In genomic region chr20:8229090-8229489, GRCh38 we compare ENCODE assay signal across 8 cellular contexts.
"Had no signal": no experiment of that assay in that cellular context is flagged by ENCODE, and none has a peak within 500 bp of the region (broad histone marks: within the 10 kb centered on the region; RNA-seq: fewer than 3 reads in every experiment).

No MANE protein-coding gene starts in this region.

- FAIRE-seq: G401.6, GM12878, GM12891, GM12892, GM18507, GM19239 had no signal

- H3K4me3 ChIP-seq: GM12878 had no signal

- DNase-seq: GDM1, GF-D8 had no signal
